In the genomic region with DNA sequence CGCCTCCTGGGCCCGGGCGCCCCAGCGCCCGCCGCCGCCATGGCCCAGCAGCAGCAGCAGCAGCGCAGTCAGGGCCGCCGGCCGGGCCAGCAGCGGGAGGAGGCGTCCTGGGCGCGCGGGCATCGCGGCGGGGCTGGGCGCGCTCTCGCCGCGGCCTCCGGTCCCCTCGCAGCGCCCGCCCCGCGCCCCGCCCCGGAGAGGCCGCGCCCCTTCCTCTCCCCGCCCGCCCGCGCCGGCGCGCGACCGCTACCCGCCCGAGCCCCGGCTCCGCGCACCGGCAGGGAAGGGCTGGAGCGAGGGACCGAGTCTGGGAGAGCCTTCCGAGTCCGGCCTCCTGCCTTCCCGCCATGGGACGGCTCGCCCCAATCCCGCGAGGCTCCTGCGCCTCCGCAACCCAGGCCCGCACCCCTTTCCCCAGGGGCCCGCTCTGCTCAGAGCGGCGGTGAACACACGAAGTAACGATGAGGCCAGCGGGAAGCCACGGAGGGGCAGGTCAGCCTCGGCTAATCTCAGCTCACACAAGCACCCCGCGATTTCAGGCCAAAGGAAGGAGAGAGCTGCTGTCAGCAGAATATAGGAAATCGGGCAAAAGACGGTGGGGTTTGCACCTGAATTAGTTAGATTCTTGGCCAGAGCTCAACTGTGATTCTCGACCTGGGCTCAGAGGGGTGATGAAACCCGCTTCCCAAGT, we compare ENCODE assay signal across 8 cellular contexts. TPM values are rescaled to one million over a fixed set of nuclear protein-coding genes. Genes with fewer than 3 reads are reported as not detected.
DNase-seq lines count a peak whose midpoint lies in the region; ATAC-seq and TF ChIP-seq lines count a peak whose summit lies in the region.

A gene (minus strand): TSS at position 135 of the 691 bp plus-strand sequence. CDS start 12 bp downstream, at position 123.

- H3K9me3 ChIP-seq in left lung: no peaks in the 10 kb centered on the region

- DNase-seq in A172 (ENCODE audit: low spot score): peak; percentile 27
- DNase-seq in NCI-H226: peak; percentile 57
- DNase-seq in activated CD4-positive, alpha-beta T cell treated with anti-CD3 and anti-CD28 coated beads, Interleukin-2, amount 10 ng/mL, durations not matched to agents 7 days and 5 days: peak; percentile 71
- peak; percentile 81 to 96 for DNase-seq in left lung
- DNase-seq in stimulated activated CD4-positive, alpha-beta T cell treated with anti-CD3 and anti-CD28 coated beads, Interleukin-2, amount 100 ng/mL, for 4 hours (ENCODE audit: low read depth): peak; percentile 62

- POLR2A ChIA-PET in activated CD4-positive, alpha-beta T cell treated with anti-CD3 and anti-CD28 coated beads, Interleukin-2, amount 10 ng/mL, durations not matched to agents 7 days and 5 days (lab: Charles Lee): no interaction called here

- peak within 1 kb of the TSS; percentile 34 for H3K27ac Mint-ChIP-seq in activated CD4-positive, alpha-beta T cell treated with anti-CD3 and anti-CD28 coated beads, Interleukin-2, amount 10 ng/mL, durations not matched to agents 7 days and 5 days
- H3K27ac Mint-ChIP-seq in dendritic cell treated with granulocyte-macrophage colony-stimulating factor and Interleukin-4, amounts not matched to agents 40 ng/mL and 50 ng/mL, for 4 days: peak within 1 kb of the TSS; percentile 79

- H3K9me3 Mint-ChIP-seq in activated CD4-positive, alpha-beta T cell treated with anti-CD3 and anti-CD28 coated beads, Interleukin-2, amount 10 ng/mL, durations not matched to agents 7 days and 5 days: no peaks in the 10 kb centered on the region
- no peaks in the 10 kb centered on the region for H3K9me3 Mint-ChIP-seq in dendritic cell treated with granulocyte-macrophage colony-stimulating factor and Interleukin-4, amounts not matched to agents 40 ng/mL and 50 ng/mL, for 4 days

- H3K27me3 ChIP-seq in left lung: peaks cover 0 to 8% of the 10 kb centered on the region in 2 donors

- peaks cover 7 to 35% of the 10 kb centered on the region in 2 donors for H3K4me1 ChIP-seq in left lung

- peak within 1 kb of the TSS; percentile 78 to 81 for H3K4me3 ChIP-seq in left lung

- intact Hi-C loops in dendritic cell treated with granulocyte-macrophage colony-stimulating factor and Interleukin-4, amounts not matched to agents 40 ng/mL and 50 ng/mL, for 4 days (cut with micrococcal nuclease): no loop called here
- intact Hi-C loops in left lung (cut with DNase I): loop anchor here in 1 of 2 donors (10.0 kb wide), 1 partner anchor 84 kb away; no protein-coding TSS in a partner anchor

- no peaks in the 10 kb centered on the region for H3K27me3 Mint-ChIP-seq in activated CD4-positive, alpha-beta T cell treated with anti-CD3 and anti-CD28 coated beads, Interleukin-2, amount 10 ng/mL, durations not matched to agents 7 days and 5 days
- peaks cover 3% of the 10 kb centered on the region for H3K27me3 Mint-ChIP-seq in dendritic cell treated with granulocyte-macrophage colony-stimulating factor and Interleukin-4, amounts not matched to agents 40 ng/mL and 50 ng/mL, for 4 days

- H3K36me3 ChIP-seq in left lung: no peaks in the 10 kb centered on the region

- peaks cover 23% of the 10 kb centered on the region for H3K4me1 Mint-ChIP-seq in activated CD4-positive, alpha-beta T cell treated with anti-CD3 and anti-CD28 coated beads, Interleukin-2, amount 10 ng/mL, durations not matched to agents 7 days and 5 days
- H3K4me1 Mint-ChIP-seq in dendritic cell treated with granulocyte-macrophage colony-stimulating factor and Interleukin-4, amounts not matched to agents 40 ng/mL and 50 ng/mL, for 4 days (ENCODE audit: low read depth): peaks cover 12% of the 10 kb centered on the region

- CTCF ChIA-PET in activated CD4-positive, alpha-beta T cell treated with anti-CD3 and anti-CD28 coated beads, Interleukin-2, amount 10 ng/mL, durations not matched to agents 7 days and 5 days (lab: Charles Lee): no interaction called here

- H3K27ac ChIP-seq in left lung: peak within 1 kb of the TSS; percentile 65 to 76

- no peak for TF ChIP-seq CTCF in left lung (IDR thresholded peaks at IDR 0.05)

- ATAC-seq in GM18861 (IDR thresholded peaks at IDR 0.05; ENCODE audit: unreplicated experiment): peak; percentile 56
- ATAC-seq in HG03095 (IDR thresholded peaks at IDR 0.05; ENCODE audit: unreplicated experiment): peak; percentile 68
- peak; percentile 95 for ATAC-seq in left lung

- H3K36me3 Mint-ChIP-seq in activated CD4-positive, alpha-beta T cell treated with anti-CD3 and anti-CD28 coated beads, Interleukin-2, amount 10 ng/mL, durations not matched to agents 7 days and 5 days (ENCODE audit: low read depth): no peaks in the 10 kb centered on the region
- H3K36me3 Mint-ChIP-seq in dendritic cell treated with granulocyte-macrophage colony-stimulating factor and Interleukin-4, amounts not matched to agents 40 ng/mL and 50 ng/mL, for 4 days (ENCODE audit: low read depth): no peaks in the 10 kb centered on the region

- peak within 1 kb of the TSS; percentile 74 for H3K4me3 Mint-ChIP-seq in activated CD4-positive, alpha-beta T cell treated with anti-CD3 and anti-CD28 coated beads, Interleukin-2, amount 10 ng/mL, durations not matched to agents 7 days and 5 days
- peak within 1 kb of the TSS; percentile 85 for H3K4me3 Mint-ChIP-seq in dendritic cell treated with granulocyte-macrophage colony-stimulating factor and Interleukin-4, amounts not matched to agents 40 ng/mL and 50 ng/mL, for 4 days

RNA-seq across cellular contexts. Expression of the gene that starts here (rescaled TPM):
- total RNA-seq in A172 (2014; rRNA removed; shearing (Covaris generic)): 244 and 251 TPM in 2 replicates
- total RNA-seq in activated CD4-positive, alpha-beta T cell treated with anti-CD3 and anti-CD28 coated beads, Interleukin-2, amount 10 ng/mL, durations not matched to agents 7 days and 5 days: 10 to 100 TPM; 32.5 to 33.2 TPM
- 100 to 1,000 TPM; 185 to 224 TPM for total RNA-seq in left lung

Comparison
In these comparisons a context has a peak if more than half of its experiments do, and no peak if none do; other contexts are left out.
1. Peak in every context shown above with its lines: DNase-seq, ATAC-seq, H3K4me3 ChIP-seq and H3K27ac ChIP-seq.
2. DNase-seq: peak in every context shown above with its lines; median percentile 88 in left lung; 71 in activated CD4-positive, alpha-beta T cell treated with anti-CD3 and anti-CD28 coated beads, Interleukin-2, amount 10 ng/mL, durations not matched to agents 7 days and 5 days; 62 in stimulated activated CD4-positive, alpha-beta T cell treated with anti-CD3 and anti-CD28 coated beads, Interleukin-2, amount 100 ng/mL, for 4 hours; 57 in NCI-H226; 27 in A172.